Comparison of ENCODE assay signal across 17 cellular contexts in genomic region chr15:52349062-52349700, GRCh38. TPM values are rescaled to one million over a fixed set of nuclear protein-coding genes. Genes with fewer than 3 reads are reported as not detected.
DNase-seq lines count a peak whose midpoint lies in the region; ATAC-seq and TF ChIP-seq lines count a peak whose summit lies in the region.
"Had no signal": no experiment of that assay in that cellular context is flagged by ENCODE, and none has a peak within 500 bp of the region (broad histone marks: within the 10 kb centered on the region; RNA-seq: fewer than 3 reads in every experiment).

No MANE protein-coding gene starts in this region.

- H3K27ac ChIP-seq in smooth muscle cell (ENCODE audit: low read depth) = no peak overlapping the region
- H3K27ac ChIP-seq: thoracic aorta had no signal

- in situ Hi-C loops in KBM-7 (cut with MboI; ENCODE audit: low pct_unique_long_range_greater_than_20kb, low sequenced_read_pairs) = no loop called here

- H3K9ac ChIP-seq in smooth muscle cell (ENCODE audit: low read depth) = no peak overlapping the region

- no peaks in the 10 kb centered on the region for H3F3A ChIP-seq in smooth muscle cell (ENCODE audit: low read depth)

- no peak overlapping the region for H2AFZ ChIP-seq in smooth muscle cell (ENCODE audit: low read depth)

- TF ChIP-seq CTCF in smooth muscle cell (IDR thresholded peaks at IDR 0.05; ENCODE audit: borderline replicate concordance, insufficient read depth, poor library complexity, severe bottlenecking) = no peak

- 76% methylated on average over 6 of the region's 6 CpGs for WGBS in smooth muscle cell (ENCODE audit: low lambda C conversion rate)

- H3K4me3 ChIP-seq in smooth muscle cell = no peak overlapping the region
- H3K4me3 ChIP-seq: K562, thoracic aorta had no signal

- H3K79me2 ChIP-seq in smooth muscle cell (ENCODE audit: low read depth) = no peaks in the 10 kb centered on the region

- H3K27me3 ChIP-seq in smooth muscle cell (ENCODE audit: low read depth) = no peaks in the 10 kb centered on the region

- H4K20me1 ChIP-seq in smooth muscle cell (ENCODE audit: low read depth) = no peaks in the 10 kb centered on the region

- no peaks in the 10 kb centered on the region for H3K9me3 ChIP-seq in smooth muscle cell (replicated peaks; ENCODE audit: low read depth)
- H3K9me3 ChIP-seq: thoracic aorta had no signal

- H3K4me2 ChIP-seq in smooth muscle cell = peak overlapping the region; percentile 21

- DNase-seq in NCI-H82 (lab: John Stamatoyannopoulos, UW) (peak; percentile 14), NCI-H82 treated with DMSO at 0.1 percent for 48 hours (lab: John Stamatoyannopoulos, UW; ENCODE audit: unreplicated experiment) (no peak), amniotic epithelial cell (ENCODE audit: low read depth) (peak; percentile 74), left ventricle myocardium superior (no peak), smooth muscle cell (lab: John Stamatoyannopoulos, UW; ENCODE audit: unreplicated experiment) (no peak), NCI-H2227 treated with DMSO at 0.1 percent for 48 hours (lab: John Stamatoyannopoulos, UW) (no peak), KBM-7 (no peak)
- no peak for DNase-seq in NK-92 treated with Interleukin-12 subunit alpha and Interleukin-12 subunit beta, amount 100 ng/mL, for 24 hours (lab: John Stamatoyannopoulos, UW)
- DNase-seq: 8988T; activated CD4-positive, alpha-beta T cell treated with anti-CD3 and anti-CD28 coated beads, Interleukin-2, amount 10 ng/mL, durations not matched to agents 7 days and 5 days; activated T-cell treated with anti-CD3 and anti-CD28 coated beads, Interleukin-2, amount 50 U/mL, for 1 hour; NCI-H1092 treated with DMSO at 0.1 percent for 48 hours; SIG-M5; stimulated activated CD4-positive, alpha-beta T cell treated with anti-CD3 and anti-CD28 coated beads, Interleukin-4, amount 100 ng/mL, for 24 hours had no signal

- H3K4me1 ChIP-seq in smooth muscle cell (ENCODE audit: low read depth) = no peaks in the 10 kb centered on the region

- peak; percentile 61 for ATAC-seq in left ventricle myocardium superior
- ATAC-seq: activated naive CD4-positive, alpha-beta T cell treated with anti-CD3 and anti-CD28 coated beads, Interleukin-2, amount 50 U/mL, for 72 hours; K562 had no signal

- H3K36me3 ChIP-seq in smooth muscle cell (ENCODE audit: low read depth) = peaks cover 21% of the 10 kb centered on the region

- intact Hi-C loops in left ventricle myocardium superior (cut with micrococcal nuclease) = no loop called here

RNA-seq across cellular contexts. Expression of gene MYO5C, which starts 53.6 kb away (rescaled TPM):
- total RNA-seq in left ventricle myocardium superior (2.1 TPM), smooth muscle cell (1.5 TPM in 2 replicates)
- 0.26 and 0.69 TPM in 2 replicates for polyA plus RNA-seq in smooth muscle cell

Comparison
In these comparisons a context has a peak if more than half of its experiments do, and no peak if none do; other contexts are left out.
1. DNase-seq: peak in NCI-H82 (single experiment) and amniotic epithelial cell (single experiment); none in NCI-H82 treated with DMSO at 0.1 percent for 48 hours (single experiment), left ventricle myocardium superior (single experiment), smooth muscle cell (single experiment), NCI-H2227 treated with DMSO at 0.1 percent for 48 hours (single experiment), NK-92 treated with Interleukin-12 subunit alpha and Interleukin-12 subunit beta, amount 100 ng/mL, for 24 hours (single experiment) and KBM-7 (single experiment).